In genomic region chr18:30491815-30492551, GRCh38 we compare ENCODE assay signal across 21 cellular contexts.
DNase-seq lines count a peak whose midpoint lies in the region; TF ChIP-seq lines count a peak whose summit lies in the region.
"Had no signal": no experiment of that assay in that cellular context is flagged by ENCODE, and none has a peak within 500 bp of the region (broad histone marks: within the 10 kb centered on the region; RNA-seq: fewer than 3 reads in every experiment).

No MANE protein-coding gene starts in this region.

- peak; percentile 3 to 42 for DNase-seq in NOMO-1 (lab: John Stamatoyannopoulos, UW; ENCODE audit: unreplicated experiment in 2 of 2)
- DNase-seq in NOMO-1 treated with dmso at 0.1 percent for 144 hours (lab: John Stamatoyannopoulos, UW; ENCODE audit: unreplicated experiment), result no peak
- peak; percentile 48 to 52 for DNase-seq in AML-193 (lab: John Stamatoyannopoulos, UW)
- DNase-seq in NB4 (ENCODE audit: low read depth), result peak; percentile 1
- peak; percentile 63 for DNase-seq in amniotic epithelial cell (ENCODE audit: low read depth)
- no peak for DNase-seq in NAMALWA (ENCODE audit: low spot score)
- no peak for DNase-seq in central memory CD4-positive, alpha-beta T cell
- DNase-seq in stimulated activated CD4-positive, alpha-beta T cell treated with anti-CD3 and anti-CD28 coated beads, Interleukin-1b, Interleukin-23, amount 100 ng/mL, for 48 hours, result no peak
- DNase-seq: 8988T, BE2C, COR-L47, DMS 273 treated with DMSO at 0.1 percent for 48 hours, DND-41, HFFc6, Karpas-422, MG63, NCI-H1417, NCI-H187, NCI-H2107, NCI-H345, NCI-H524 treated with DMSO at 0.1 percent for 48 hours had no signal

- H3K4me3 ChIP-seq in NB4 (ENCODE audit: low read depth, low read length), result no peak overlapping the region
- H3K4me3 ChIP-seq: MG63 had no signal

- no peak for TF ChIP-seq CTCF in NB4 (IDR thresholded peaks at IDR 0.05; ENCODE audit: low read depth, low read length)

- no peak for TF ChIP-seq POLR2A in NB4 (IDR thresholded peaks at IDR 0.05; ENCODE audit: extremely low read depth, insufficient read length)

Comparison
In these comparisons a context has a peak if more than half of its experiments do, and no peak if none do; other contexts are left out.
1. DNase-seq: peak in NOMO-1 (2 of 2), AML-193 (2 of 2), NB4 (single experiment) and amniotic epithelial cell (single experiment); none in NOMO-1 treated with dmso at 0.1 percent for 144 hours (single experiment), NAMALWA (single experiment), central memory CD4-positive, alpha-beta T cell (single experiment) and stimulated activated CD4-positive, alpha-beta T cell treated with anti-CD3 and anti-CD28 coated beads, Interleukin-1b, Interleukin-23, amount 100 ng/mL, for 48 hours (single experiment).